20 cellular contexts compared by ENCODE assay signal in the genomic region with DNA sequence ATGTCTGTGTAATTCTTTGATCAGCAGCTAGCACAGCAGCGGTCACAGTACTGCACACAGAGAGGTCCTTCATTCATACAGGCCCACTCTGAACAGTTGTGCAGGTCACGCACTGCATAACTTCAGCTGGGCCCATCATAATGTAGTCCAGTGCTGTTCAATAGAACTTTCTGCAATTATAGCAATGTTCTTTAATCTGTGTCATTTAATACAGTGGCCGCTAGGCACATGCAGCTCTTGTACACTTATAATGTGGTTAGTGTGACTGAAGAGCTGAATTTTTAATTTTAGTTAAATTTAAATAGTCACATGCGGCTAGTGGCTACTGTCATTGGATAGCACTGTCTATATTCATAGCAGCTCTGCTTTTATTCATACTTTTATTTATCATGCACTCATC. TPM values are rescaled to one million over a fixed set of nuclear protein-coding genes. Genes with fewer than 3 reads are reported as not detected.
DNase-seq lines count a peak whose midpoint lies in the region; ATAC-seq and TF ChIP-seq lines count a peak whose summit lies in the region.
"Had no signal": no experiment of that assay in that cellular context is flagged by ENCODE, and none has a peak within 500 bp of the region (broad histone marks: within the 10 kb centered on the region; RNA-seq: fewer than 3 reads in every experiment).

No MANE protein-coding gene starts in this region.

- no peak overlapping the region for H3K27ac ChIP-seq in SK-N-SH (ENCODE audit: low read depth in 2 of 2, low read length in 1 of 2)
- peak overlapping the region; percentile 83 for H3K27ac ChIP-seq in VCaP
- peak overlapping the region; percentile 24 for H3K27ac ChIP-seq in lower lobe of right lung
- H3K27ac ChIP-seq in tibial artery = peak overlapping the region; percentile 47 to 55
- H3K27ac ChIP-seq in thyroid gland = no peak overlapping the region
- no peak overlapping the region for H3K27ac ChIP-seq in upper lobe of left lung
- H3K27ac ChIP-seq: BLaER1 treated with 17β-estradiol and CSF1 and Interleukin-3, amounts not matched to agents 10 nM and 100 nM; PC-9 had no signal

- H2AFZ ChIP-seq in SK-N-SH (ENCODE audit: low read depth) = no peak overlapping the region
- H2AFZ ChIP-seq: GM23338, PC-9 had no signal

- CTCF ChIA-PET in SK-N-SH (lab: Yijun Ruan, JAX) = interaction anchor here (1.0 to 21.2 kb wide), 7 partner anchors 12 to 256 kb away, joined by 4 to 291 read pairs (median 9); no protein-coding TSS in a partner anchor

- DNase-seq in SK-N-SH (no peak), lower lobe of right lung (no peak), tibial artery (no peak), thyroid gland (no peak), upper lobe of left lung (no peak), NCI-H82 (lab: John Stamatoyannopoulos, UW) (no peak)
- DNase-seq: DMS 273 treated with DMSO at 0.1 percent for 48 hours, EL, IMR-90, Karpas-422, MM.1S, NCI-H2081 treated with DMSO at 0.1 percent for 48 hours, NCI-H510A, NCI-H774, PC-9 had no signal

- H3K4me1 ChIP-seq in SK-N-SH (ENCODE audit: control insufficient read depth in 1 of 2, insufficient read depth in 2 of 2, low read depth in 1 of 2, low read length in 1 of 2) (peaks cover 0 to 17% of the 10 kb centered on the region in 2 experiments; a peak in 2 of 4 replicates), lower lobe of right lung (peaks cover 15% of the 10 kb centered on the region), tibial artery (peaks cover 0 to 41% (median 34%) of the 10 kb centered on the region in 4 donors), thyroid gland (peaks cover 0 to 3% of the 10 kb centered on the region in 2 donors), upper lobe of left lung (peaks cover 0 to 7% (median 2%) of the 10 kb centered on the region in 4 donors)
- H3K4me1 ChIP-seq: BLaER1 treated with 17β-estradiol and CSF1 and Interleukin-3, amounts not matched to agents 10 nM and 100 nM had no signal

- no peaks in the 10 kb centered on the region for H3K9me2 ChIP-seq in SK-N-SH

- no peak overlapping the region for H3K4me2 ChIP-seq in SK-N-SH
- H3K4me2 ChIP-seq: BLaER1 treated with 17β-estradiol and CSF1 and Interleukin-3, amounts not matched to agents 10 nM and 100 nM; GM23338; PC-9 had no signal

- TF ChIP-seq RAD21 in SK-N-SH (IDR thresholded peaks at IDR 0.05; ENCODE audit: low read length) = no peak

- TF ChIP-seq CTCF in SK-N-SH (IDR thresholded peaks at IDR 0.05) = no peak
- TF ChIP-seq CTCF in VCaP (conservative IDR thresholded peaks at IDR 0.05) = no peak; the same call in 1 of the 2 replicates
- no peak for TF ChIP-seq CTCF in lower lobe of right lung (IDR thresholded peaks at IDR 0.05)
- no peak for TF ChIP-seq CTCF in tibial artery (IDR thresholded peaks at IDR 0.05)
- TF ChIP-seq CTCF in thyroid gland (IDR thresholded peaks at IDR 0.05) = no peak
- no peak for TF ChIP-seq CTCF in upper lobe of left lung (IDR thresholded peaks at IDR 0.05)

- no peak for TF ChIP-seq EP300 in SK-N-SH (IDR thresholded peaks at IDR 0.05; ENCODE audit: borderline replicate concordance in 1 of 2, low read depth in 1 of 2, low read length in 1 of 2)
- no peak for TF ChIP-seq EP300 in upper lobe of left lung (IDR thresholded peaks at IDR 0.05)

- WGBS in SK-N-SH (ENCODE audit: low lambda C conversion rate) = 63% methylated on average over 4 of the region's 4 CpGs
- 83 to 84% methylated on average over 4 of the region's 4 CpGs for whole genome bisulfite sequencing in thyroid gland, 2 donors
- WGBS in upper lobe of left lung, 2 donors = 89 to 93% methylated on average over 4 of the region's 4 CpGs

- intact Hi-C loops in lower lobe of right lung (cut with DNase I) (no loop called here), tibial artery (cut with DNase I; ENCODE audit: low total_unique reads) (no loop called here), thyroid gland (cut with DNase I) (no loop called here)

- no peaks in the 10 kb centered on the region for H4K20me1 ChIP-seq in SK-N-SH (ENCODE audit: insufficient read depth)
- H4K20me1 ChIP-seq: BLaER1 treated with 17β-estradiol and CSF1 and Interleukin-3, amounts not matched to agents 10 nM and 100 nM had no signal

- TF ChIP-seq POLR2A in thyroid gland (IDR thresholded peaks at IDR 0.05) = no peak
- no peak for TF ChIP-seq POLR2A in upper lobe of left lung (IDR thresholded peaks at IDR 0.05)

- H3K79me2 ChIP-seq in SK-N-SH (ENCODE audit: insufficient read depth) = no peaks in the 10 kb centered on the region

- ATAC-seq in SK-N-SH treated with all-trans-retinoic acid at 6 μM for 48 hours (peak; percentile 34), lower lobe of right lung (no peak), upper lobe of left lung (ENCODE audit: low FRiP score in 2 of 2) (no peak)
- ATAC-seq: GM23338, HCT116 had no signal

- no peak overlapping the region for H3K4me3 ChIP-seq in SK-N-SH (ENCODE audit: low read depth in 2 of 2, low read length in 1 of 2)
- H3K4me3 ChIP-seq in lower lobe of right lung = no peak overlapping the region
- no peak overlapping the region for H3K4me3 ChIP-seq in tibial artery
- no peak overlapping the region for H3K4me3 ChIP-seq in thyroid gland (replicated peaks in 1 of 3)
- H3K4me3 ChIP-seq in upper lobe of left lung = no peak overlapping the region
- H3K4me3 ChIP-seq: BLaER1 treated with 17β-estradiol and CSF1 and Interleukin-3, amounts not matched to agents 10 nM and 100 nM; GM23338; PC-9 had no signal

- H3K27me3 ChIP-seq in SK-N-SH (ENCODE audit: insufficient read depth) (peaks cover 8% of the 10 kb centered on the region), lower lobe of right lung (ENCODE audit: low read depth) (peaks cover 7% of the 10 kb centered on the region), tibial artery (no peaks in the 10 kb centered on the region), thyroid gland (no peaks in the 10 kb centered on the region), upper lobe of left lung (no peaks in the 10 kb centered on the region)

- no peak overlapping the region for H3K9ac ChIP-seq in SK-N-SH
- H3K9ac ChIP-seq: BLaER1 treated with 17β-estradiol and CSF1 and Interleukin-3, amounts not matched to agents 10 nM and 100 nM had no signal

- H3K36me3 ChIP-seq in SK-N-SH (replicated peaks in 1 of 2; ENCODE audit: control insufficient read depth in 1 of 2, insufficient read depth in 2 of 2, low read length in 1 of 2) (no peaks in the 10 kb centered on the region), lower lobe of right lung (no peaks in the 10 kb centered on the region), tibial artery (no peaks in the 10 kb centered on the region), thyroid gland (no peaks in the 10 kb centered on the region), upper lobe of left lung (no peaks in the 10 kb centered on the region)
- H3K36me3 ChIP-seq: BLaER1 treated with 17β-estradiol and CSF1 and Interleukin-3, amounts not matched to agents 10 nM and 100 nM had no signal

- H3K9me3 ChIP-seq in SK-N-SH (no peaks in the 10 kb centered on the region), lower lobe of right lung (no peaks in the 10 kb centered on the region), tibial artery (no peaks in the 10 kb centered on the region), thyroid gland (no peaks in the 10 kb centered on the region), upper lobe of left lung (no peaks in the 10 kb centered on the region)
- H3K9me3 ChIP-seq: BLaER1 treated with 17β-estradiol and CSF1 and Interleukin-3, amounts not matched to agents 10 nM and 100 nM had no signal

- H3F3A ChIP-seq in SK-N-SH (replicated peaks; ENCODE audit: insufficient read depth) = no peaks in the 10 kb centered on the region

- POLR2A ChIA-PET in SK-N-SH (lab: Yijun Ruan, JAX) = no interaction called here

TF ChIP-seq in SK-N-SH treated with all-trans-retinoic acid at 6 μM for 48 hours, 23 proteins besides CTCF, POLR2A, EP300 and RAD21 (continues in another document):
- TF ChIP-seq, protein P1, sequence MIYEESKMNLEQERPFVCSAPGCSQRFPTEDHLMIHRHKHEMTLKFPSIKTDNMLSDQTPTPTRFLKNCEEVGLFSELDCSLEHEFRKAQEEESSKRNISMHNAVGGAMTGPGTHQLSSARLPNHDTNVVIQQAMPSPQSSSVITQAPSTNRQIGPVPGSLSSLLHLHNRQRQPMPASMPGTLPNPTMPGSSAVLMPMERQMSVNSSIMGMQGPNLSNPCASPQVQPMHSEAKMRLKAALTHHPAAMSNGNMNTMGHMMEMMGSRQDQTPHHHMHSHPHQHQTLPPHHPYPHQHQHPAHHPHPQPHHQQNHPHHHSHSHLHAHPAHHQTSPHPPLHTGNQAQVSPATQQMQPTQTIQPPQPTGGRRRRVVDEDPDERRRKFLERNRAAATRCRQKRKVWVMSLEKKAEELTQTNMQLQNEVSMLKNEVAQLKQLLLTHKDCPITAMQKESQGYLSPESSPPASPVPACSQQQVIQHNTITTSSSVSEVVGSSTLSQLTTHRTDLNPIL (CRISPR knock-in tag; IDR thresholded peaks at IDR 0.05; ENCODE audit: low read depth) = no peak
- TF ChIP-seq RARB (CRISPR knock-in tag; IDR thresholded peaks at IDR 0.05) (no peak), TOX (CRISPR knock-in tag; IDR thresholded peaks at IDR 0.05; ENCODE audit: borderline replicate concordance) (no peak), ESRRG (CRISPR knock-in tag; IDR thresholded peaks at IDR 0.05) (no peak), ZC3H10 (CRISPR knock-in tag; IDR thresholded peaks at IDR 0.05) (no peak), SNAI2 (CRISPR knock-in tag; IDR thresholded peaks at IDR 0.05) (no peak)

TF ChIP-seq in SK-N-SH, 30 proteins besides CTCF, POLR2A, EP300 and RAD21 (continues in another document):
- no peak for TF ChIP-seq MEF2A (IDR thresholded peaks at IDR 0.05; ENCODE audit: borderline replicate concordance, low read depth)
- TF ChIP-seq FOXJ3 (CRISPR knock-in tag; IDR thresholded peaks at IDR 0.05) = no peak
- no peak for TF ChIP-seq GATA2 (CRISPR knock-in tag; IDR thresholded peaks at IDR 0.05)
- TF ChIP-seq CHD2 (IDR thresholded peaks at IDR 0.05; ENCODE audit: low read length, partially characterized antibody) = no peak
- no peak for TF ChIP-seq JUND (IDR thresholded peaks at IDR 0.05)
- TF ChIP-seq FOSL2 (IDR thresholded peaks at IDR 0.05; ENCODE audit: borderline replicate concordance, low read depth) = no peak
- TF ChIP-seq NFIC (IDR thresholded peaks at IDR 0.05; ENCODE audit: borderline replicate concordance) = no peak
- TF ChIP-seq PBX3 (IDR thresholded peaks at IDR 0.05) = no peak

RNA-seq across cellular contexts. Expression of gene NFASC, which starts 48.7 kb away (rescaled TPM):
- polyA plus RNA-seq in SK-N-SH (2012; rRNA removed) = 4.6 and 6.0 TPM in 2 replicates
- polyA plus RNA-seq in SK-N-SH (2012; cell fraction: cytosol; rRNA removed) = 2.2 and 3.3 TPM in 2 replicates
- 11.5 and 11.6 TPM in 2 replicates for polyA plus RNA-seq in SK-N-SH (2012; cell fraction: nucleus; rRNA removed)
- total RNA-seq in lower lobe of right lung = 12.2 TPM
- 1 to 10 TPM; 3.6 to 9.4 (median 3.9) TPM for total RNA-seq in thyroid gland
- 10 to 100 TPM in 1 of 6 donors, 1 to 10 TPM in 5; 5.5 to 16.8 (median 6.9) TPM for total RNA-seq in upper lobe of left lung
- total RNA-seq: PC-9 had no signal

Comparison
In these comparisons a context has a peak if more than half of its experiments do, and no peak if none do; other contexts are left out.
1. H3K27ac ChIP-seq: peak in VCaP (single experiment), lower lobe of right lung (single experiment) and tibial artery (2 of 2); none in SK-N-SH (0 of 2), thyroid gland (0 of 3) and upper lobe of left lung (0 of 4).